Comparison of ENCODE assay signal across 2 cellular contexts in genomic region chr13:45011198-45011597, GRCh38.
TF ChIP-seq lines count a peak whose summit lies in the region.

No MANE protein-coding gene starts in this region.

TF ChIP-seq in HepG2, 621 proteins besides CTCF, POLR2A, EP300 and RAD21:
- no peak for TF ChIP-seq ZFP36L1 (CRISPR knock-in tag; IDR thresholded peaks at IDR 0.05)
- no peak for TF ChIP-seq ZNF235 (CRISPR knock-in tag; IDR thresholded peaks at IDR 0.05; ENCODE audit: borderline replicate concordance)
- TF ChIP-seq POLR2G (IDR thresholded peaks at IDR 0.05; ENCODE audit: low read depth, low read length): no peak
- peak; percentile 73 for TF ChIP-seq CEBPB (IDR thresholded peaks at IDR 0.05; ENCODE audit: borderline replicate concordance, low read depth, low read length)
- TF ChIP-seq CHD2 (IDR thresholded peaks at IDR 0.05; ENCODE audit: low read depth, low read length): no peak

TF ChIP-seq in K562, 482 proteins besides CTCF, POLR2A, EP300 and RAD21:
- no peak for TF ChIP-seq SUPT5H (IDR thresholded peaks at IDR 0.05)
- TF ChIP-seq TEAD2 (tag; IDR thresholded peaks at IDR 0.05): no peak
- TF ChIP-seq ZNF57 (CRISPR knock-in tag; IDR thresholded peaks at IDR 0.05): no peak
- no peak for TF ChIP-seq GABPB1 (CRISPR knock-in tag; IDR thresholded peaks at IDR 0.05)
- no peak for TF ChIP-seq CREB5 (CRISPR knock-in tag; IDR thresholded peaks at IDR 0.05)
- TF ChIP-seq ATF3 (IDR thresholded peaks at IDR 0.05): no peak
- no peak for TF ChIP-seq ATF3 (CRISPR knock-in tag; conservative IDR thresholded peaks at IDR 0.05)
- TF ChIP-seq CEBPB (tag; IDR thresholded peaks at IDR 0.05): peak; percentile 78
- no peak for TF ChIP-seq CEBPG (CRISPR knock-in tag; IDR thresholded peaks at IDR 0.05)
- TF ChIP-seq CEBPG (tag; conservative IDR thresholded peaks at IDR 0.05 in 1 of 2, IDR thresholded peaks at IDR 0.05 in 1 of 2): peak; percentile 38 to 83; a peak in 3 of 4 replicates
- no peak for TF ChIP-seq GTF3C2 (IDR thresholded peaks at IDR 0.05; ENCODE audit: borderline replicate concordance, extremely low read depth, insufficient read length)
- TF ChIP-seq GTF2F1 (IDR thresholded peaks at IDR 0.05; ENCODE audit: low read depth, low read length): no peak
- TF ChIP-seq ZC3H8 (IDR thresholded peaks at IDR 0.05): no peak
- no peak for TF ChIP-seq RAD51 (IDR thresholded peaks at IDR 0.05; ENCODE audit: borderline replicate concordance, low read depth)
- no peak for TF ChIP-seq THRB (CRISPR knock-in tag; conservative IDR thresholded peaks at IDR 0.05)
- no peak for TF ChIP-seq TAF1 (IDR thresholded peaks at IDR 0.05; ENCODE audit: control insufficient read depth, extremely low read depth, insufficient read depth, low read length, severe bottlenecking)
- no peak for TF ChIP-seq ZNF280A (IDR thresholded peaks at IDR 0.05; ENCODE audit: low read depth, partially characterized antibody)
- TF ChIP-seq SMARCA4 (IDR thresholded peaks at IDR 0.05): no peak
